Comparison of ENCODE assay signal across 8 cellular contexts in the genomic region with DNA sequence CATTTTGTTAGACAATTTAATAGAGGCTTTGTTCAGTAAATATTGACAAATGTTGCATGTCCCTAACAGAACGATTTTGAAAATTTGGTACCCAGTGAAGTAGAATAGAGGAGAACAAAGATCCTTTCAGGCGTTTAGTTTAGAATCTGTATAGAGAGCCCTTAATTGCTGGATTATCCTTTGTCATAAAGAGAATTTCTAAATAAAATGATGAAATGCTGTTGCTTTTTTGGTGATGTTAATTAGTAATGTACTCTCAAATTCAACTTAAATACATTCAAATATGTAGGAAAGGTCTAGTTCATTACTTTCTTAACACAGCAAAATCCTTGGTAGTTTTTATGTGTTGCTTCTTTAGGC. TPM values are rescaled to one million over a fixed set of nuclear protein-coding genes. Genes with fewer than 3 reads are reported as not detected.
DNase-seq lines count a peak whose midpoint lies in the region; ATAC-seq and TF ChIP-seq lines count a peak whose summit lies in the region.

No MANE protein-coding gene starts in this region.

- dilution Hi-C loops in IMR-90 (cut with HindIII; ENCODE audit: low sequenced_read_pairs, unreplicated experiment) = no loop called here

- peak overlapping the region; percentile 70 for H3K56ac ChIP-seq in IMR-90 (ENCODE audit: extremely low read depth, insufficient read depth, low read length)

- H3K4me1 ChIP-seq in IMR-90 (ENCODE audit: control insufficient read depth, insufficient read depth, low read length) = no peaks in the 10 kb centered on the region; the same call in 1 of the 2 replicates
- peaks cover 20 to 34% of the 10 kb centered on the region in 2 donors for H3K4me1 ChIP-seq in naive thymus-derived CD4-positive, alpha-beta T cell (ENCODE audit: control insufficient read depth in 2 of 2, insufficient read depth in 2 of 2, low read length in 2 of 2)

- peaks cover 5% of the 10 kb centered on the region; the same call in 1 of the 2 replicates for H3K9me1 ChIP-seq in IMR-90 (ENCODE audit: insufficient read depth, low read length)

- no peak overlapping the region for H2BK20ac ChIP-seq in IMR-90 (ENCODE audit: low read depth, low read length)

- DNase-seq in AG09309 (ENCODE audit: low read depth) (no peak), IMR-90 (no peak), dedifferentiated amniotic fluid mesenchymal stem cell (ENCODE audit: extremely low spot score) (no peak), NOMO-1 treated with DMSO at 0.1 percent for 48 hours (lab: John Stamatoyannopoulos, UW; ENCODE audit: unreplicated experiment) (no peak)
- DNase-seq in naive thymus-derived CD4-positive, alpha-beta T cell = no peak

- no peak overlapping the region for H3K18ac ChIP-seq in IMR-90 (ENCODE audit: low read depth, low read length)

- no peak overlapping the region for H2BK15ac ChIP-seq in IMR-90 (ENCODE audit: low read depth, low read length)

- no peak overlapping the region for H4K5ac ChIP-seq in IMR-90 (ENCODE audit: low read depth, low read length)

- H3K27ac ChIP-seq in IMR-90 (ENCODE audit: insufficient read depth, low read length) (peak overlapping the region; percentile 56; the same call in 1 of the 2 replicates), cingulate gyrus (ENCODE audit: low read depth, low read length) (peak overlapping the region; percentile 98)
- peak overlapping the region; percentile 97 for H3K27ac ChIP-seq in naive thymus-derived CD4-positive, alpha-beta T cell (ENCODE audit: low read depth, low read length)

- TF ChIP-seq CTCF in AG09309 (IDR thresholded peaks at IDR 0.05; ENCODE audit: control insufficient read depth, insufficient read depth, low read depth, low read length, missing control alignments) = no peak
- TF ChIP-seq CTCF in IMR-90 (conservative IDR thresholded peaks at IDR 0.05; ENCODE audit: low read depth, low read length) = no peak

- intact Hi-C loops in IMR-90 (cut with micrococcal nuclease) = loop anchor here (5.0 kb wide), 2 partner anchors 36 to 51 kb away; no protein-coding TSS in a partner anchor
- intact Hi-C loops in naive thymus-derived CD4-positive, alpha-beta T cell (cut with micrococcal nuclease) = loop anchor here (1.0 to 5.0 kb wide), 5 partner anchors 9 to 1116 kb away; a partner anchor contains a TSS

- H2AK9ac ChIP-seq in IMR-90 (replicated peaks; ENCODE audit: low read depth, low read length, poor library complexity) = no peak overlapping the region

- H3K4me2 ChIP-seq in IMR-90 (ENCODE audit: low read depth, low read length) = peak overlapping the region; percentile 84

- no peak overlapping the region for H4K91ac ChIP-seq in IMR-90 (ENCODE audit: insufficient read depth, low read depth, low read length)

- H2BK120ac ChIP-seq in IMR-90 (ENCODE audit: low read depth, low read length) = no peak overlapping the region

- H4K8ac ChIP-seq in IMR-90 (ENCODE audit: low read depth in 2 of 2, low read length in 2 of 2) = no peak overlapping the region; a peak in 1 of 4 replicates

- in situ Hi-C loops in IMR-90 (cut with MboI; ENCODE audit: low sequenced_read_pairs) = no loop called here

- no peak overlapping the region for H2AFZ ChIP-seq in IMR-90 (replicated peaks; ENCODE audit: low read length, poor library complexity)

- POLR2A ChIA-PET in IMR-90 (lab: Charles Lee; ENCODE audit: unreplicated experiment) = no interaction called here
- POLR2A ChIA-PET in naive thymus-derived CD4-positive, alpha-beta T cell (lab: Charles Lee) = interaction anchor here (0.5 to 3.4 kb wide), 6 partner anchors 9 to 255 kb away, joined by 3 to 68 read pairs (median 10); a partner anchor contains a TSS

- peaks cover 54% of the 10 kb centered on the region for H4K20me1 ChIP-seq in IMR-90 (ENCODE audit: insufficient read depth, low read length)

- peaks cover 0 to 30% of the 10 kb centered on the region in 2 experiments; a peak in 3 of 4 replicates for H3K79me1 ChIP-seq in IMR-90 (ENCODE audit: low read depth in 1 of 2, low read length in 2 of 2)

- no peak for TF ChIP-seq POLR2A in IMR-90 (IDR thresholded peaks at IDR 0.05; ENCODE audit: low read depth, low read length)

- CTCF ChIA-PET in IMR-90 (lab: Yijun Ruan, JAX) = no interaction called here
- CTCF ChIA-PET in naive thymus-derived CD4-positive, alpha-beta T cell (lab: Charles Lee) = no interaction called here

- H3K4me3 ChIP-seq in AG09309 (ENCODE audit: control insufficient read depth, low read depth, low read length) = peak overlapping the region; percentile 87
- H3K4me3 ChIP-seq in IMR-90 (ENCODE audit: insufficient read depth, low read depth, low read length) = peak overlapping the region; percentile 56
- H3K4me3 ChIP-seq in naive thymus-derived CD4-positive, alpha-beta T cell (ENCODE audit: low read length) = peak overlapping the region; percentile 80

- peak overlapping the region; percentile 76 for H3K23ac ChIP-seq in IMR-90 (ENCODE audit: low read depth, low read length)

- no peak overlapping the region for H2AK5ac ChIP-seq in IMR-90 (ENCODE audit: low read depth, low read length)

- ATAC-seq in IMR-90 (ENCODE audit: low read depth) (no peak), HG03432 (IDR thresholded peaks at IDR 0.05; ENCODE audit: unreplicated experiment) (no peak), GM19455 (IDR thresholded peaks at IDR 0.05; ENCODE audit: unreplicated experiment) (no peak)
- ATAC-seq in naive thymus-derived CD4-positive, alpha-beta T cell = no peak

- H3K36me3 ChIP-seq in IMR-90 (ENCODE audit: control insufficient read depth, insufficient read depth, low read length) = peaks cover 2% of the 10 kb centered on the region
- H3K36me3 ChIP-seq in naive thymus-derived CD4-positive, alpha-beta T cell (ENCODE audit: control insufficient read depth in 2 of 3, insufficient read depth in 3 of 3, low read length in 3 of 3) = peaks cover 3 to 13% (median 9%) of the 10 kb centered on the region in 3 experiments

- no peaks in the 10 kb centered on the region for H3K27me3 Mint-ChIP-seq in naive thymus-derived CD4-positive, alpha-beta T cell

- H3K9me3 ChIP-seq in IMR-90 (ENCODE audit: control insufficient read depth, insufficient read depth, low read length) = no peaks in the 10 kb centered on the region
- H3K9me3 ChIP-seq in naive thymus-derived CD4-positive, alpha-beta T cell (ENCODE audit: control insufficient read depth in 2 of 3, low read length in 3 of 3) = no peaks in the 10 kb centered on the region

- H3K9me3 Mint-ChIP-seq in naive thymus-derived CD4-positive, alpha-beta T cell = peaks cover 0 to 4% (median 0%) of the 10 kb centered on the region in 11 donors

- no TSS peak for BruUV-seq in IMR-90 (replicated peaks; lab: Mats Ljungman, UMichigan)

- 0% methylated on average over 1 of the region's 2 CpGs; no CpG with 5 or more reads in 1 of the 2 experiments for WGBS in IMR-90 (ENCODE audit: extremely low coverage in 2 of 2, insufficient read length in 1 of 2), 2 experiments

- H3K9ac ChIP-seq in IMR-90 (ENCODE audit: low read depth, low read length) = peak overlapping the region; percentile 77

- peak overlapping the region; percentile 42; the same call in 1 of the 2 replicates for H3K4ac ChIP-seq in IMR-90 (ENCODE audit: low read depth, low read length)

- H3K27ac Mint-ChIP-seq in naive thymus-derived CD4-positive, alpha-beta T cell = peak overlapping the region; percentile 95 to 100 (median 98)

- H3K4me1 Mint-ChIP-seq in naive thymus-derived CD4-positive, alpha-beta T cell = peaks cover 26 to 73% (median 57%) of the 10 kb centered on the region in 7 donors

- peak overlapping the region; percentile 6 for H2BK5ac ChIP-seq in IMR-90 (ENCODE audit: low read depth, low read length, poor library complexity, severe bottlenecking)

- H3K36me3 Mint-ChIP-seq in naive thymus-derived CD4-positive, alpha-beta T cell = peaks cover 5 to 16% (median 11%) of the 10 kb centered on the region in 5 donors

- peak overlapping the region; percentile 77; the same call in 1 of the 2 replicates for H3K14ac ChIP-seq in IMR-90 (replicated peaks; ENCODE audit: low read depth, low read length)

- no peaks in the 10 kb centered on the region for H3K27me3 ChIP-seq in IMR-90 (ENCODE audit: control insufficient read depth, insufficient read depth, low read length)
- no peaks in the 10 kb centered on the region for H3K27me3 ChIP-seq in naive thymus-derived CD4-positive, alpha-beta T cell (ENCODE audit: control insufficient read depth in 2 of 2, insufficient read depth in 2 of 2, low read length in 2 of 2)

- H3K4me3 Mint-ChIP-seq in naive thymus-derived CD4-positive, alpha-beta T cell = peak overlapping the region; percentile 93 to 100 (median 99)

- no peak for TF ChIP-seq RAD21 in IMR-90 (IDR thresholded peaks at IDR 0.05; ENCODE audit: low read length)

TF ChIP-seq in IMR-90, 13 proteins besides CTCF, POLR2A, EP300 and RAD21 (continues in another document):
- TF ChIP-seq MAFK (IDR thresholded peaks at IDR 0.05; ENCODE audit: low read depth, low read length) (no peak), SMC3 (IDR thresholded peaks at IDR 0.05; ENCODE audit: low read depth, low read length) (no peak), MXI1 (IDR thresholded peaks at IDR 0.05; ENCODE audit: borderline replicate concordance, low read depth, low read length) (no peak), MAZ (IDR thresholded peaks at IDR 0.05; ENCODE audit: borderline replicate concordance, low read depth, low read length) (no peak), BHLHE40 (IDR thresholded peaks at IDR 0.05; ENCODE audit: low read depth, low read length) (no peak), CEBPB (IDR thresholded peaks at IDR 0.05; ENCODE audit: low read depth, low read length) (no peak)
- TF ChIP-seq, protein P1, sequence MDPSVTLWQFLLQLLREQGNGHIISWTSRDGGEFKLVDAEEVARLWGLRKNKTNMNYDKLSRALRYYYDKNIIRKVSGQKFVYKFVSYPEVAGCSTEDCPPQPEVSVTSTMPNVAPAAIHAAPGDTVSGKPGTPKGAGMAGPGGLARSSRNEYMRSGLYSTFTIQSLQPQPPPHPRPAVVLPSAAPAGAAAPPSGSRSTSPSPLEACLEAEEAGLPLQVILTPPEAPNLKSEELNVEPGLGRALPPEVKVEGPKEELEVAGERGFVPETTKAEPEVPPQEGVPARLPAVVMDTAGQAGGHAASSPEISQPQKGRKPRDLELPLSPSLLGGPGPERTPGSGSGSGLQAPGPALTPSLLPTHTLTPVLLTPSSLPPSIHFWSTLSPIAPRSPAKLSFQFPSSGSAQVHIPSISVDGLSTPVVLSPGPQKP (IDR thresholded peaks at IDR 0.05; ENCODE audit: borderline replicate concordance, low read depth, low read length) = no peak

RNA-seq across cellular contexts. Expression of a gene that starts 1.2 kb away (rescaled TPM):
- total RNA-seq in IMR-90 (2012; rRNA removed) = 14.9 and 30.6 TPM in 2 replicates
- polyA plus RNA-seq in IMR-90 (2012; rRNA removed) = 31.8 and 45.8 TPM in 2 replicates
- polyA plus RNA-seq in IMR-90 (2012; cell fraction: cytosol; rRNA removed) = 5.9 and 6.8 TPM in 2 replicates
- 33.4 and 106 TPM in 2 replicates for polyA plus RNA-seq in IMR-90 (2012; cell fraction: nucleus; rRNA removed; ENCODE audit: low replicate concordance)
- total RNA-seq in naive thymus-derived CD4-positive, alpha-beta T cell = 100 to 1,000 TPM; 116 to 183 (median 150) TPM
- polyA plus RNA-seq in naive thymus-derived CD4-positive, alpha-beta T cell = 10 to 100 TPM; 59.6 to 90.6 TPM

RNA-seq across cellular contexts. Expression of a gene that starts 19.8 kb away (rescaled TPM):
- total RNA-seq in IMR-90 (2012; rRNA removed) = 6.1 and 6.4 TPM in 2 replicates
- polyA plus RNA-seq in IMR-90 (2012; rRNA removed) = 11.9 and 12.6 TPM in 2 replicates
- polyA plus RNA-seq in IMR-90 (2012; cell fraction: cytosol; rRNA removed) = 12.7 and 17.5 TPM in 2 replicates
- polyA plus RNA-seq in IMR-90 (2012; cell fraction: nucleus; rRNA removed; ENCODE audit: low replicate concordance) = 3.9 and 5.0 TPM in 2 replicates
- 1 to 10 TPM; 2.0 to 7.9 (median 5.1) TPM for total RNA-seq in naive thymus-derived CD4-positive, alpha-beta T cell
- 10 to 100 TPM; 27.7 to 52.2 TPM for polyA plus RNA-seq in naive thymus-derived CD4-positive, alpha-beta T cell
